Comparison of ENCODE assay signal across 20 cellular contexts in the genomic region with DNA sequence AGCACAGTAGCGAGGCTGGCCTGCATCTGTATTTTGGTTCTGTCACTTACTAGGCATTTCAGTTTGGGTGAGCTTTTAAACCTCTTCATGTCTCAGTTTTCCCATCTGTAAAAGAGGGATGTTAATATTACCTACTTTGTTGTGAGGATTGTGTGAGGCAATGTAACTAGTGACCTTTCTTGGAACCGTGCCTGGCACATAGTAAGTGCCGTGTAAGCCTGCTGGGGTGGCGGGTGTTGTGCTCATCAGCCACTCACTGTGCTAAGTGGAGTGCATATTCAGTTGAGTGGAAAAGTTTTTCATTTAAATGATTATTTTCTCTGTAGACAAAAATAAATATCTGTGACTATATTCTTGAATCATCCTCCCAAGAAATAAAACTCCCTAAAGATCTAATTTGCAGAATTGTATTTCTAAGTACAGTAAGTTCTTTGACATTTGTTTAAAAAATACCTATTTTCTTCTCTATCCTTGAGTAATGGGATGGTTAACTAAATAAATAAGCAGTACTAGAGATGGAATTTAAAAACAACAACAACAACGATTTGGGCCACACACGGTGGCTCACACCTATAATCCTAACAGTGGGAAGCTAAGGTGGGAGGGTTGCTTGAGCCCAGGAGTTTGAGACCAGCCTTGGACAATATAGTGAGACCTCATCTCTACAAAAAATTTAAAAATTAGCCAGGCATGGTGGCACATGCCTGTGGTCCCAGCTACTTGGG. TPM values are rescaled to one million over a fixed set of nuclear protein-coding genes. Genes with fewer than 3 reads are reported as not detected.
DNase-seq lines count a peak whose midpoint lies in the region; ATAC-seq, FAIRE-seq and TF ChIP-seq lines count a peak whose summit lies in the region.
"Had no signal": no experiment of that assay in that cellular context is flagged by ENCODE, and none has a peak within 500 bp of the region (broad histone marks: within the 10 kb centered on the region; RNA-seq: fewer than 3 reads in every experiment).

No MANE protein-coding gene starts in this region.

- H3K4me1 ChIP-seq in H1 (replicated peaks in 1 of 4; ENCODE audit: control insufficient read depth in 3 of 4, insufficient read depth in 4 of 4, low read length in 3 of 4) = no peaks in the 10 kb centered on the region
- H3K4me1 ChIP-seq: BLaER1, foreskin keratinocyte had no signal

- H4K8ac ChIP-seq in H1 (ENCODE audit: extremely low read depth, insufficient read depth, low read length) = peak overlapping the region; percentile 51; the same call in 1 of the 2 replicates

- H2BK5ac ChIP-seq in H1 (ENCODE audit: low read depth, low read length) = no peak overlapping the region

- H3K4me2 ChIP-seq in H1 (ENCODE audit: insufficient read depth in 1 of 2, low read depth in 2 of 2, low read length in 2 of 2) = no peak overlapping the region
- H3K4me2 ChIP-seq: BLaER1 had no signal

- no peak for TF ChIP-seq POLR2A in H1 (IDR thresholded peaks at IDR 0.05; ENCODE audit: control extremely low read depth in 1 of 2, low read depth in 2 of 2, low read length in 2 of 2)

- ATAC-seq in left lobe of liver = peak; percentile 47
- ATAC-seq: foreskin keratinocyte; stimulated activated naive CD8-positive, alpha-beta T cell treated with anti-CD3 and anti-CD28 coated beads, Interleukin-15, Interleukin-2, amounts not matched to agents 100 U/mL and 50 U/mL, for 24 hours; T-helper 17 cell had no signal

- H2BK15ac ChIP-seq in H1 (ENCODE audit: low read length) = no peak overlapping the region

- TF ChIP-seq RAD21 in H1 (IDR thresholded peaks at IDR 0.05 in 1 of 2, conservative IDR thresholded peaks at IDR 0.05 in 1 of 2; ENCODE audit: low read depth in 2 of 2, low read length in 2 of 2) = no peak

- no peaks in the 10 kb centered on the region for H3K9me3 ChIP-seq in H1 (ENCODE audit: insufficient read depth in 2 of 2, low read depth in 1 of 2, low read length in 1 of 2)
- H3K9me3 ChIP-seq: BLaER1, upper lobe of left lung had no signal

- POLR2A ChIA-PET in H1 (lab: Charles Lee; ENCODE audit: partially characterized antibody) = interaction anchor here (1.6 kb wide), 1 partner anchor 10 kb away, joined by 4 read pairs; no protein-coding TSS in a partner anchor

- peak; percentile 96 for FAIRE-seq in D721Med (lab: Jason Lieb, UNC)
- FAIRE-seq in H1 (lab: Jason Lieb, UNC) = no peak
- FAIRE-seq: RCC 7860 had no signal

- H3K27ac ChIP-seq in H1 (ENCODE audit: low read depth, low read length) = no peak overlapping the region
- H3K27ac ChIP-seq: BLaER1, foreskin keratinocyte, upper lobe of left lung had no signal

- H2BK12ac ChIP-seq in H1 (ENCODE audit: low read depth, low read length) = no peak overlapping the region

- no peak overlapping the region for H3K18ac ChIP-seq in H1 (ENCODE audit: extremely low read depth, low read length)

- H3K23ac ChIP-seq in H1 (ENCODE audit: insufficient read length) = no peak overlapping the region

- no peak overlapping the region for H4K91ac ChIP-seq in H1 (replicated peaks; ENCODE audit: insufficient read length, low read length)

- H2BK120ac ChIP-seq in H1 (replicated peaks; ENCODE audit: low read depth, low read length) = no peak overlapping the region

- H2AFZ ChIP-seq in H1 (ENCODE audit: low read length) = no peak overlapping the region

- WGBS in H1 (ENCODE audit: extremely low coverage in 1 of 2, insufficient coverage in 1 of 2, insufficient read length in 1 of 2, insufficient replicate concordance in 2 of 2, low coverage in 1 of 2, low lambda C conversion rate in 2 of 2, missing lambda C conversion rate in 1 of 2), 2 experiments = 95% methylated on average over 6 of the region's 6 CpGs; no CpG with 5 or more reads in 1 of the 2 experiments

- CTCF ChIA-PET in H1 (lab: Charles Lee; ENCODE audit: partially characterized antibody) = interaction anchor here (0.7 to 1.3 kb wide), 3 partner anchors 21 to 198 kb away, joined by 3 to 4 read pairs (median 3); no protein-coding TSS in a partner anchor

- H3K14ac ChIP-seq in H1 (ENCODE audit: insufficient read length) = no peak overlapping the region

- H3K9ac ChIP-seq in H1 (replicated peaks in 1 of 4; ENCODE audit: extremely low read depth in 1 of 4, low read depth in 3 of 4, low read length in 3 of 4) = no peak overlapping the region
- H3K9ac ChIP-seq: BLaER1 had no signal

- no peak overlapping the region for H3K4me3 ChIP-seq in H1 (ENCODE audit: extremely low read depth in 1 of 4, insufficient read depth in 2 of 4, low read depth in 3 of 4, low read length in 4 of 4)
- H3K4me3 ChIP-seq: BLaER1, upper lobe of left lung had no signal

- peaks cover 0 to 4% (median under 1%) of the 10 kb centered on the region in 4 experiments; a peak in 1 of 8 replicates for H3K36me3 ChIP-seq in H1 (ENCODE audit: control insufficient read depth in 2 of 4, insufficient read depth in 4 of 4, low read length in 3 of 4)

- no peak for DNase-seq in D721Med (ENCODE audit: insufficient read length, low spot score)
- DNase-seq in M059J (ENCODE audit: low read depth) = peak; percentile 45
- no peak for DNase-seq in H1 (ENCODE audit: low read depth in 1 of 2, low spot score in 2 of 2)
- no peak for DNase-seq in left lobe of liver (ENCODE audit: low spot score)
- no peak for DNase-seq in NCI-H1417 treated with DMSO at 0.1 percent for 48 hours (lab: John Stamatoyannopoulos, UW)
- DNase-seq in stimulated activated naive CD4-positive, alpha-beta T cell (lab: John Stamatoyannopoulos, UW) = no peak
- DNase-seq in NCI-H526 (lab: John Stamatoyannopoulos, UW) = no peak
- no peak for DNase-seq in SHP77 (lab: John Stamatoyannopoulos, UW)
- DNase-seq: activated B cell treated with CpG ODN at 0.5 μM for 24 hours; effector CD8-positive, alpha-beta T cell; foreskin keratinocyte; GOT3; NCI-H1694 treated with DMSO at 0.1 percent for 48 hours; NCI-H748 treated with DMSO at 0.1 percent for 48 hours; posterior cingulate gyrus; stimulated activated naive CD8-positive, alpha-beta T cell treated with anti-CD3 and anti-CD28 coated beads, Interleukin-15, Interleukin-2, amounts not matched to agents 100 U/mL and 50 U/mL, for 24 hours; T-helper 17 cell had no signal

- no peaks in the 10 kb centered on the region for H3K79me2 ChIP-seq in H1 (ENCODE audit: control insufficient read depth in 1 of 2, insufficient read depth in 2 of 2, low read length in 2 of 2)

- H3K4ac ChIP-seq in H1 (replicated peaks; ENCODE audit: insufficient read length, low read depth, low read length) = no peak overlapping the region

- H3K79me1 ChIP-seq in H1 (ENCODE audit: low read depth, low read length) = no peaks in the 10 kb centered on the region

- no peak for TF ChIP-seq CTCF in D721Med (IDR thresholded peaks at IDR 0.05; ENCODE audit: insufficient read depth, missing control alignments)
- no peak for TF ChIP-seq CTCF in H1 (IDR thresholded peaks at IDR 0.05; ENCODE audit: control extremely low read depth in 1 of 3, insufficient read depth in 1 of 3, low read depth in 1 of 3, low read length in 3 of 3)

- H2AK5ac ChIP-seq in H1 (ENCODE audit: low read depth, low read length) = no peak overlapping the region

- no peak overlapping the region for H3K56ac ChIP-seq in H1 (replicated peaks; ENCODE audit: insufficient read length, low read depth, low read length)

- no peaks in the 10 kb centered on the region for H3K23me2 ChIP-seq in H1 (ENCODE audit: low read depth, low read length)

- no peak for TF ChIP-seq EP300 in H1 (IDR thresholded peaks at IDR 0.05; ENCODE audit: borderline replicate concordance in 1 of 2, low read depth in 2 of 2, low read length in 2 of 2)

- no peak overlapping the region for H2BK20ac ChIP-seq in H1 (ENCODE audit: low read length)

- no peaks in the 10 kb centered on the region for H3K27me3 ChIP-seq in H1 (replicated peaks in 1 of 4; ENCODE audit: control insufficient read depth in 3 of 4, extremely low read depth in 1 of 4, insufficient read depth in 3 of 4, low read length in 3 of 4)
- H3K27me3 ChIP-seq: BLaER1, foreskin keratinocyte, upper lobe of left lung had no signal

- H4K20me1 ChIP-seq in H1 (replicated peaks in 1 of 2; ENCODE audit: control insufficient read depth in 1 of 2, insufficient read depth in 2 of 2, low read length in 2 of 2) = no peaks in the 10 kb centered on the region
- H4K20me1 ChIP-seq: BLaER1 had no signal

- H4K5ac ChIP-seq in H1 (ENCODE audit: insufficient read length, low read depth, low read length) = no peak overlapping the region

TF ChIP-seq in H1, 55 proteins besides CTCF, POLR2A, EP300 and RAD21 (continues in another document):
- TF ChIP-seq SIRT6 (IDR thresholded peaks at IDR 0.05; ENCODE audit: low read length) (no peak), SIN3A (conservative IDR thresholded peaks at IDR 0.05 in 1 of 2, IDR thresholded peaks at IDR 0.05 in 1 of 2; ENCODE audit: low read depth in 1 of 2, low read length in 2 of 2) (no peak), ZNF274 (IDR thresholded peaks at IDR 0.05; ENCODE audit: borderline replicate concordance, extremely low read depth, low read length) (no peak)

RNA-seq across cellular contexts. Expression of a gene that starts 56.7 kb away (rescaled TPM):
- total RNA-seq in M059J (2014; rRNA removed; shearing (Covaris generic)) = 92.5 and 116 TPM in 2 replicates
- total RNA-seq in H1 (2021; fragmentation: NEBNext Ultra II Directional; extraction: Animal tissue kit (Norgen Biotek cat#: 25700)) = 25.9 and 26.1 TPM in 2 replicates
- polyA plus RNA-seq in H1 (2011; rRNA removed) = 5.2 and 10.7 TPM in 2 replicates
- polyA plus RNA-seq in H1 (2011; cell fraction: cytosol; rRNA removed) = 8.3 TPM
- polyA plus RNA-seq in H1 (2011; cell fraction: nucleus; rRNA removed) = 7.2 TPM
- polyA plus RNA-seq in H1 (2012, experiment 1 of 2) = 7.3 to 17.1 TPM (median 11.3 TPM) in 4 replicates
- polyA plus RNA-seq in H1 (2012, experiment 2 of 2) = 0.85 TPM
- polyA plus RNA-seq in H1 (2013, experiment 1 of 2) = 7.6 TPM
- polyA plus RNA-seq in H1 (2013, experiment 2 of 2) = 6.7 TPM
- 19.9 and 38.4 TPM in 2 replicates for polyA minus RNA-seq in H1 (2011; rRNA and poly(A)+ RNA removed)
- 12.1 TPM for polyA minus RNA-seq in H1 (2011; cell fraction: cytosol; rRNA and poly(A)+ RNA removed)
- 28.0 TPM for polyA minus RNA-seq in H1 (2011; cell fraction: nucleus; rRNA and poly(A)+ RNA removed)
- total RNA-seq in left lobe of liver = 10.4 TPM
